ENCODE assay signal across 1 cellular context in genomic region chr17:45296003-45296832, GRCh38.
TF ChIP-seq lines count a peak whose summit lies in the region.

No MANE protein-coding gene starts in this region.

TF ChIP-seq in GM12878, 131 proteins besides CTCF, POLR2A, EP300 and RAD21 (continues in another document):
- TF ChIP-seq SIN3A (IDR thresholded peaks at IDR 0.05; ENCODE audit: low read depth, low read length) (no peak), MYC (IDR thresholded peaks at IDR 0.05; ENCODE audit: insufficient read depth, insufficient read length, insufficient replicate concordance, low read length, severe bottlenecking) (no peak), RELB (IDR thresholded peaks at IDR 0.05; ENCODE audit: low read depth) (peak; percentile 63; the same call in 1 of the 2 replicates), GATAD2B (conservative IDR thresholded peaks at IDR 0.05; ENCODE audit: low read depth) (peak; percentile 81), RFX5 (IDR thresholded peaks at IDR 0.05; ENCODE audit: low read depth, low read length) (no peak), IRF5 (IDR thresholded peaks at IDR 0.05; ENCODE audit: borderline replicate concordance) (peak; percentile 80), PAX8 (IDR thresholded peaks at IDR 0.05) (no peak), RBBP5 (conservative IDR thresholded peaks at IDR 0.05) (no peak), YBX1 (IDR thresholded peaks at IDR 0.05) (no peak), RAD51 (IDR thresholded peaks at IDR 0.05) (no peak), MEF2B (IDR thresholded peaks at IDR 0.05; ENCODE audit: partially characterized antibody, poor library complexity, severe bottlenecking) (peak; percentile 52), POU2F2 (IDR thresholded peaks at IDR 0.05; ENCODE audit: borderline replicate concordance, low read depth, low read length) (peak; percentile 62; the same call in 2 of the 3 replicates), NFIC (IDR thresholded peaks at IDR 0.05; ENCODE audit: low read depth, low read length) (peak; percentile 86), RB1 (IDR thresholded peaks at IDR 0.05; ENCODE audit: borderline replicate concordance) (no peak), CHD4 (IDR thresholded peaks at IDR 0.05) (0 out of 2 replicates have a peak, but pooled peaks have one; percentile 21), BACH1 (IDR thresholded peaks at IDR 0.05; ENCODE audit: borderline replicate concordance) (peak; percentile 31; the same call in 1 of the 2 replicates), ZSCAN29 (IDR thresholded peaks at IDR 0.05) (no peak), RUNX3 (IDR thresholded peaks at IDR 0.05; ENCODE audit: low read length) (peak; percentile 86), DPF2 (IDR thresholded peaks at IDR 0.05) (peak; percentile 87; the same call in 1 of the 2 replicates), CBFB (IDR thresholded peaks at IDR 0.05; ENCODE audit: low read depth) (peak; percentile 68; the same call in 1 of the 2 replicates), CREM (IDR thresholded peaks at IDR 0.05; ENCODE audit: low read depth) (peak; percentile 57; the same call in 1 of the 2 replicates), ZBTB4 (CRISPR knock-in tag; IDR thresholded peaks at IDR 0.05) (no peak), ETV6 (conservative IDR thresholded peaks at IDR 0.05 in 1 of 2, IDR thresholded peaks at IDR 0.05 in 1 of 2; ENCODE audit: borderline replicate concordance in 1 of 2, low read depth in 1 of 2) (peak in 1 of 2 experiments; percentile 73; a peak in 2 of 4 replicates), SPI1 (IDR thresholded peaks at IDR 0.05; ENCODE audit: borderline replicate concordance, insufficient read depth, low read depth, low read length) (peak; percentile 87), ATF7 (IDR thresholded peaks at IDR 0.05; ENCODE audit: low read depth) (peak; percentile 47; the same call in 1 of the 2 replicates), ZNF384 (IDR thresholded peaks at IDR 0.05; ENCODE audit: borderline replicate concordance, low read depth, low read length) (no peak), PBX3 (IDR thresholded peaks at IDR 0.05; ENCODE audit: insufficient replicate concordance, low read depth, low read length) (no peak), CHD1 (IDR thresholded peaks at IDR 0.05; ENCODE audit: low read depth, low read length) (no peak), MTA2 (IDR thresholded peaks at IDR 0.05; ENCODE audit: low read depth) (peak; percentile 78), CUX1 (IDR thresholded peaks at IDR 0.05; ENCODE audit: insufficient replicate concordance, low read depth, low read length) (peak; percentile 65), KDM1A (IDR thresholded peaks at IDR 0.05; ENCODE audit: borderline replicate concordance) (no peak), FOXM1 (IDR thresholded peaks at IDR 0.05; ENCODE audit: low read depth, low read length) (peak; percentile 51; the same call in 1 of the 2 replicates), SMARCA5 (IDR thresholded peaks at IDR 0.05) (peak; percentile 59; the same call in 1 of the 2 replicates), BHLHE40 (IDR thresholded peaks at IDR 0.05; ENCODE audit: borderline replicate concordance in 1 of 2, low read depth in 2 of 2, low read length in 1 of 2) (peak in 1 of 2 experiments; percentile 25; a peak in 1 of 4 replicates), EED (IDR thresholded peaks at IDR 0.05; ENCODE audit: low read depth) (peak; percentile 83), ZNF274 (IDR thresholded peaks at IDR 0.05; ENCODE audit: insufficient read depth, insufficient read length) (no peak), BCL11A (IDR thresholded peaks at IDR 0.05; ENCODE audit: low read depth, low read length) (0 out of 2 replicates have a peak, but pooled peaks have one; percentile 32), HDAC6 (IDR thresholded peaks at IDR 0.05; ENCODE audit: unreplicated experiment) (no peak), IKZF1 (conservative IDR thresholded peaks at IDR 0.05) (peak; percentile 91), ZNF217 (IDR thresholded peaks at IDR 0.05) (peak; percentile 78; the same call in 1 of the 2 replicates), MEF2A (IDR thresholded peaks at IDR 0.05; ENCODE audit: insufficient read depth, low read depth, low read length) (peak; percentile 83), JUNB (IDR thresholded peaks at IDR 0.05) (peak; percentile 59)
- TF ChIP-seq, protein P1, sequence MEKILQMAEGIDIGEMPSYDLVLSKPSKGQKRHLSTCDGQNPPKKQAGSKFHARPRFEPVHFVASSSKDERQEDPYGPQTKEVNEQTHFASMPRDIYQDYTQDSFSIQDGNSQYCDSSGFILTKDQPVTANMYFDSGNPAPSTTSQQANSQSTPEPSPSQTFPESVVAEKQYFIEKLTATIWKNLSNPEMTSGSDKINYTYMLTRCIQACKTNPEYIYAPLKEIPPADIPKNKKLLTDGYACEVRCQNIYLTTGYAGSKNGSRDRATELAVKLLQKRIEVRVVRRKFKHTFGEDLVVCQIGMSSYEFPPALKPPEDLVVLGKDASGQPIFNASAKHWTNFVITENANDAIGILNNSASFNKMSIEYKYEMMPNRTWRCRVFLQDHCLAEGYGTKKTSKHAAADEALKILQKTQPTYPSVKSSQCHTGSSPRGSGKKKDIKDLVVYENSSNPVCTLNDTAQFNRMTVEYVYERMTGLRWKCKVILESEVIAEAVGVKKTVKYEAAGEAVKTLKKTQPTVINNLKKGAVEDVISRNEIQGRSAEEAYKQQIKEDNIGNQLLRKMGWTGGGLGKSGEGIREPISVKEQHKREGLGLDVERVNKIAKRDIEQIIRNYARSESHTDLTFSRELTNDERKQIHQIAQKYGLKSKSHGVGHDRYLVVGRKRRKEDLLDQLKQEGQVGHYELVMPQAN (conservative IDR thresholded peaks at IDR 0.05), result 0 out of 2 replicates have a peak, but pooled peaks have one; percentile 14
- TF ChIP-seq, protein P2, sequence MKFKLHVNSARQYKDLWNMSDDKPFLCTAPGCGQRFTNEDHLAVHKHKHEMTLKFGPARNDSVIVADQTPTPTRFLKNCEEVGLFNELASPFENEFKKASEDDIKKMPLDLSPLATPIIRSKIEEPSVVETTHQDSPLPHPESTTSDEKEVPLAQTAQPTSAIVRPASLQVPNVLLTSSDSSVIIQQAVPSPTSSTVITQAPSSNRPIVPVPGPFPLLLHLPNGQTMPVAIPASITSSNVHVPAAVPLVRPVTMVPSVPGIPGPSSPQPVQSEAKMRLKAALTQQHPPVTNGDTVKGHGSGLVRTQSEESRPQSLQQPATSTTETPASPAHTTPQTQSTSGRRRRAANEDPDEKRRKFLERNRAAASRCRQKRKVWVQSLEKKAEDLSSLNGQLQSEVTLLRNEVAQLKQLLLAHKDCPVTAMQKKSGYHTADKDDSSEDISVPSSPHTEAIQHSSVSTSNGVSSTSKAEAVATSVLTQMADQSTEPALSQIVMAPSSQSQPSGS (IDR thresholded peaks at IDR 0.05; ENCODE audit: low read length), result 0 out of 2 replicates have a peak, but pooled peaks have one; percentile 69
- TF ChIP-seq, protein P3, sequence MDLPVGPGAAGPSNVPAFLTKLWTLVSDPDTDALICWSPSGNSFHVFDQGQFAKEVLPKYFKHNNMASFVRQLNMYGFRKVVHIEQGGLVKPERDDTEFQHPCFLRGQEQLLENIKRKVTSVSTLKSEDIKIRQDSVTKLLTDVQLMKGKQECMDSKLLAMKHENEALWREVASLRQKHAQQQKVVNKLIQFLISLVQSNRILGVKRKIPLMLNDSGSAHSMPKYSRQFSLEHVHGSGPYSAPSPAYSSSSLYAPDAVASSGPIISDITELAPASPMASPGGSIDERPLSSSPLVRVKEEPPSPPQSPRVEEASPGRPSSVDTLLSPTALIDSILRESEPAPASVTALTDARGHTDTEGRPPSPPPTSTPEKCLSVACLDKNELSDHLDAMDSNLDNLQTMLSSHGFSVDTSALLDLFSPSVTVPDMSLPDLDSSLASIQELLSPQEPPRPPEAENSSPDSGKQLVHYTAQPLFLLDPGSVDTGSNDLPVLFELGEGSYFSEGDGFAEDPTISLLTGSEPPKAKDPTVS (IDR thresholded peaks at IDR 0.05; ENCODE audit: low read depth, low read length), result no peak
- TF ChIP-seq, protein P4, sequence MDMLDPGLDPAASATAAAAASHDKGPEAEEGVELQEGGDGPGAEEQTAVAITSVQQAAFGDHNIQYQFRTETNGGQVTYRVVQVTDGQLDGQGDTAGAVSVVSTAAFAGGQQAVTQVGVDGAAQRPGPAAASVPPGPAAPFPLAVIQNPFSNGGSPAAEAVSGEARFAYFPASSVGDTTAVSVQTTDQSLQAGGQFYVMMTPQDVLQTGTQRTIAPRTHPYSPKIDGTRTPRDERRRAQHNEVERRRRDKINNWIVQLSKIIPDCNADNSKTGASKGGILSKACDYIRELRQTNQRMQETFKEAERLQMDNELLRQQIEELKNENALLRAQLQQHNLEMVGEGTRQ (IDR thresholded peaks at IDR 0.05; ENCODE audit: borderline replicate concordance, low read depth, low read length), result no peak
